Comparison of ENCODE assay signal across 17 cellular contexts in the genomic region with DNA sequence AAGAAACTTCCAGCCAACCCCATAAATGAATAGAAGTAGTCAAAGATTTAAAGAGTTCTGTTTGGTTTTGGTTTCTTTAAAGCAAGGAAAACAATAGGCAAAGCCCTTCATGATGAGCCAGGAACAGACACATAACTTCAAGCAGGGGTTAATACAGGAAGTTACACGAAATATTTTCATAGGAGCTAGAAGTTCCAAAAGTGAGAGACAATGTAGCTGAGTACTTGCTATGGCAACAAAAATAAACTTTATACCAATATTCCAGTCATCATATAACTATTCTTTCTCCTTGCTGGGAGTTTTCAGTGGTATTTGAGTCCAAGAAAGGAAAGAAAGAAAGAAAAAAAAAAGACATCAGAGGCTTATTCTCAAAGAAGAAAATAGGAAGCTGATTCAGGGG. TPM values are rescaled to one million over a fixed set of nuclear protein-coding genes. Genes with fewer than 3 reads are reported as not detected.
A peak's percentile ranks its signal among the peaks of the same experiment; 100 is the strongest.
DNase-seq lines count a peak whose midpoint lies in the region; ATAC-seq, FAIRE-seq and TF ChIP-seq lines count a peak whose summit lies in the region.
"Had no signal": no experiment of that assay in that cellular context is flagged by ENCODE, and none has a peak within 500 bp of the region (broad histone marks: within the 10 kb centered on the region; RNA-seq: fewer than 3 reads in every experiment).

No MANE protein-coding gene starts in this region.

- H2AFZ ChIP-seq in HepG2 (ENCODE audit: low read length) (no peak overlapping the region), fibroblast of lung (ENCODE audit: low read length) (peak overlapping the region; percentile 25)
- H2AFZ ChIP-seq: PC-9 had no signal

- TF ChIP-seq EP300 in HepG2 (IDR thresholded peaks at IDR 0.05; ENCODE audit: low read depth in 2 of 2, low read length in 2 of 2) (no peak), HepG2 (CRISPR knock-in tag; IDR thresholded peaks at IDR 0.05; ENCODE audit: borderline replicate concordance) (no peak)

- H3K9me3 Mint-ChIP-seq in activated naive CD8-positive, alpha-beta T cell treated with anti-CD3 and anti-CD28 coated beads, Interleukin-2, amount 50 U/mL, for 24 hours = no peaks in the 10 kb centered on the region
- H3K9me3 Mint-ChIP-seq: natural killer cell had no signal

- H3K36me3 ChIP-seq in HepG2 (replicated peaks in 1 of 2; ENCODE audit: control insufficient read depth in 1 of 2, insufficient read depth in 2 of 2, low read length in 2 of 2) (peaks cover 2 to 6% of the 10 kb centered on the region in 2 experiments; a peak in 3 of 5 replicates), right lobe of liver (no peaks in the 10 kb centered on the region), fibroblast of lung (ENCODE audit: control insufficient read depth, insufficient read depth, low read length) (no peaks in the 10 kb centered on the region)

- DNase-seq in HepG2 (ENCODE audit: low spot score) (no peak), right lobe of liver (no peak), fibroblast of lung (ENCODE audit: low read depth in 2 of 2) (peak in 1 of 2 donors; percentile 61), omental fat pad (ENCODE audit: low spot score) (no peak), iPS-NIHi11 (ENCODE audit: low spot score) (no peak), mesenteric fat pad (ENCODE audit: low spot score) (no peak), GDM1 (lab: John Stamatoyannopoulos, UW) (no peak)
- no peak for DNase-seq in activated naive CD8-positive, alpha-beta T cell treated with anti-CD3 and anti-CD28 coated beads, Interleukin-2, amount 50 U/mL, for 24 hours
- DNase-seq: activated T-cell treated with anti-CD3 and anti-CD28 coated beads for 4 hours; cerebellar nuclear complex; DMS79; hippocampal formation; natural killer cell; PC-9; stimulated activated CD4-positive, alpha-beta T cell treated with anti-CD3 and anti-CD28 coated beads, Interleukin-4, amount 100 ng/mL, for 1 hour; testis had no signal

- peaks cover 87% of the 10 kb centered on the region for H3K79me2 ChIP-seq in HepG2 (ENCODE audit: insufficient read depth, low read length)
- no peaks in the 10 kb centered on the region for H3K79me2 ChIP-seq in fibroblast of lung (ENCODE audit: control insufficient read depth, insufficient read depth, low read length)

- POLR2A ChIA-PET in HepG2 (lab: Yijun Ruan, JAX) = no interaction called here

- no peak overlapping the region for H3K27ac ChIP-seq in HepG2 (ENCODE audit: extremely low read length, insufficient read depth, low read length)
- no peak overlapping the region for H3K27ac ChIP-seq in right lobe of liver
- no peak overlapping the region for H3K27ac ChIP-seq in fibroblast of lung (ENCODE audit: insufficient read depth, low read length)
- H3K27ac ChIP-seq: PC-9 had no signal

- H3K9ac ChIP-seq in HepG2 (ENCODE audit: insufficient read depth, low read depth, low read length) = no peak overlapping the region
- no peak overlapping the region for H3K9ac ChIP-seq in fibroblast of lung (ENCODE audit: insufficient read depth, low read length)

- H3K4me1 ChIP-seq in HepG2 (ENCODE audit: insufficient read depth, low read length) (peaks cover 14% of the 10 kb centered on the region), right lobe of liver (peaks cover 0 to 18% (median 0%) of the 10 kb centered on the region in 4 donors), fibroblast of lung (ENCODE audit: control insufficient read depth, extremely low read depth, insufficient read depth, low read length) (no peaks in the 10 kb centered on the region)

- peaks cover 2% of the 10 kb centered on the region for H3K4me1 Mint-ChIP-seq in activated naive CD8-positive, alpha-beta T cell treated with anti-CD3 and anti-CD28 coated beads, Interleukin-2, amount 50 U/mL, for 24 hours
- H3K4me1 Mint-ChIP-seq: natural killer cell had no signal

- no peak for FAIRE-seq in HepG2 (lab: Jason Lieb, UNC)
- FAIRE-seq: A204.1 had no signal

- TF ChIP-seq CTCF in HepG2 (CRISPR knock-in tag; IDR thresholded peaks at IDR 0.05) (no peak), right lobe of liver (IDR thresholded peaks at IDR 0.05) (no peak), fibroblast of lung (conservative IDR thresholded peaks at IDR 0.05 in 1 of 2, IDR thresholded peaks at IDR 0.05 in 1 of 2; ENCODE audit: low read depth in 1 of 2, low read length in 2 of 2) (no peak), omental fat pad (IDR thresholded peaks at IDR 0.05) (no peak)

- no peak for ATAC-seq in HepG2
- ATAC-seq in right lobe of liver = no peak
- ATAC-seq in omental fat pad (ENCODE audit: low FRiP score) = peak; percentile 45
- no peak for ATAC-seq in activated naive CD8-positive, alpha-beta T cell treated with anti-CD3 and anti-CD28 coated beads, Interleukin-2, amount 50 U/mL, for 24 hours
- ATAC-seq: natural killer cell had no signal

- no peaks in the 10 kb centered on the region for H3K27me3 Mint-ChIP-seq in activated naive CD8-positive, alpha-beta T cell treated with anti-CD3 and anti-CD28 coated beads, Interleukin-2, amount 50 U/mL, for 24 hours

- no peak for TF ChIP-seq POLR2A in HepG2 (IDR thresholded peaks at IDR 0.05; ENCODE audit: insufficient read depth in 1 of 2, low read depth in 2 of 2, low read length in 2 of 2)
- no peak for TF ChIP-seq POLR2A in right lobe of liver (IDR thresholded peaks at IDR 0.05)

- intact Hi-C loops in HepG2 (cut with micrococcal nuclease; ENCODE audit: unreplicated experiment) (no loop called here), right lobe of liver (cut with DNase I) (no loop called here)

- H3K36me3 Mint-ChIP-seq in activated naive CD8-positive, alpha-beta T cell treated with anti-CD3 and anti-CD28 coated beads, Interleukin-2, amount 50 U/mL, for 24 hours (ENCODE audit: low read depth) = no peaks in the 10 kb centered on the region
- H3K36me3 Mint-ChIP-seq: natural killer cell had no signal

- no peak for TF ChIP-seq RAD21 in HepG2 (CRISPR knock-in tag; IDR thresholded peaks at IDR 0.05)

- no peak overlapping the region for H3K27ac Mint-ChIP-seq in activated naive CD8-positive, alpha-beta T cell treated with anti-CD3 and anti-CD28 coated beads, Interleukin-2, amount 50 U/mL, for 24 hours
- H3K27ac Mint-ChIP-seq: natural killer cell had no signal

- BruUV-seq in HepG2 (replicated peaks; lab: Mats Ljungman, UMichigan) = no TSS peak

- no peak overlapping the region for H3K4me3 Mint-ChIP-seq in activated naive CD8-positive, alpha-beta T cell treated with anti-CD3 and anti-CD28 coated beads, Interleukin-2, amount 50 U/mL, for 24 hours
- H3K4me3 Mint-ChIP-seq: natural killer cell had no signal

- H3K27me3 ChIP-seq in HepG2 (ENCODE audit: control insufficient read depth in 1 of 2, insufficient read depth in 2 of 2, low read length in 2 of 2) (no peaks in the 10 kb centered on the region), right lobe of liver (no peaks in the 10 kb centered on the region), fibroblast of lung (ENCODE audit: control insufficient read depth, insufficient read depth, low read length) (no peaks in the 10 kb centered on the region)
- H3K27me3 ChIP-seq: testis had no signal

- H3K4me2 ChIP-seq in HepG2 (ENCODE audit: low read depth, low read length) (no peak overlapping the region), fibroblast of lung (ENCODE audit: extremely low read depth, insufficient read depth, low read length) (no peak overlapping the region)
- H3K4me2 ChIP-seq: PC-9 had no signal

- in situ Hi-C loops in HepG2 (cut with HindIII; ENCODE audit: extremely low pct_ligation_motif_present, low pct_unique_long_range_greater_than_20kb) = no loop called here

- CTCF ChIA-PET in HepG2 (lab: Yijun Ruan, JAX; ENCODE audit: low intra/inter-chr PET ratio, low total read pairs) = no interaction called here

- H3K4me3 ChIP-seq in HepG2 (replicated peaks in 1 of 3; ENCODE audit: insufficient read depth in 1 of 3, low read depth in 2 of 3, low read length in 3 of 3) = no peak overlapping the region
- H3K4me3 ChIP-seq in right lobe of liver = no peak overlapping the region
- H3K4me3 ChIP-seq in fibroblast of lung (replicated peaks in 1 of 4; ENCODE audit: control extremely low read depth in 1 of 4, insufficient read depth in 1 of 4, low read depth in 3 of 4, low read length in 4 of 4) = no peak overlapping the region
- H3K4me3 ChIP-seq: PC-9, testis had no signal

- H3K9me3 ChIP-seq in HepG2 (ENCODE audit: low read length) = no peaks in the 10 kb centered on the region
- H3K9me3 ChIP-seq in right lobe of liver = no peaks in the 10 kb centered on the region
- H3K9me3 ChIP-seq in fibroblast of lung (ENCODE audit: control insufficient read depth, insufficient read depth, low read depth, low read length) = no peaks in the 10 kb centered on the region
- H3K9me3 ChIP-seq: testis had no signal

- WGBS in HepG2 (ENCODE audit: low lambda C conversion rate) = 93% methylated on average over 1 of the region's 1 CpG
- 24% methylated on average over 1 of the region's 1 CpG for WGBS in right lobe of liver (ENCODE audit: insufficient coverage, low coverage, low lambda C conversion rate, missing lambda C conversion rate)

- H4K20me1 ChIP-seq in HepG2 (ENCODE audit: insufficient read depth, low read length) (no peaks in the 10 kb centered on the region), fibroblast of lung (ENCODE audit: control insufficient read depth, extremely low read depth, insufficient read depth, low read length) (no peaks in the 10 kb centered on the region)

RNA-seq across cellular contexts. Expression of a gene that starts 56.2 kb away (rescaled TPM):
- total RNA-seq in HepG2 (2016; rRNA removed; fragmentation: Illumina TruSeq; extraction: Trizol) (85.4 and 86.8 TPM in 2 replicates), right lobe of liver (100 to 1,000 TPM in 1 of 6 experiments, 10 to 100 TPM in 5; 38.1 to 133 (median 67.6) TPM), fibroblast of lung (5.1 and 10.1 TPM in 2 replicates), omental fat pad (100 to 1,000 TPM in 1 of 4 donors, 10 to 100 TPM in 3; 38.1 to 114 (median 68.5) TPM), mesenteric fat pad (85.9 TPM)
- 35.1 and 42.3 TPM in 2 replicates for total RNA-seq in HepG2 (2016; cell fraction: cytosol; rRNA removed; fragmentation: Illumina TruSeq; extraction: Trizol; ENCODE audit: low read depth)
- total RNA-seq in HepG2 (2016; cell fraction: insoluble cytoplasmic fraction; rRNA removed; fragmentation: Illumina TruSeq; extraction: Trizol) = 73.7 and 77.7 TPM in 2 replicates
- total RNA-seq in HepG2 (2016; cell fraction: membrane; rRNA removed; fragmentation: Illumina TruSeq; extraction: Trizol) = 71.4 and 76.7 TPM in 2 replicates
- 248 and 259 TPM in 2 replicates for total RNA-seq in HepG2 (2016; cell fraction: nucleus; rRNA removed; fragmentation: Illumina TruSeq; extraction: Trizol)
- polyA plus RNA-seq in HepG2 (2011; rRNA removed) (24.8 and 32.6 TPM in 2 replicates), fibroblast of lung (3.7 and 11.9 TPM in 2 replicates)
- polyA plus RNA-seq in HepG2 (2011; cell fraction: cytosol; rRNA removed) = 19.5 and 26.5 TPM in 2 replicates
- polyA plus RNA-seq in HepG2 (2011; cell fraction: nucleus; rRNA removed) = 33.4 and 41.2 TPM in 2 replicates
- polyA plus RNA-seq in HepG2 (2012) = 31.4 and 38.1 TPM in 2 replicates
- polyA plus RNA-seq in HepG2 (2016; cell fraction: cytosol; fragmentation: Illumina TruSeq; extraction: Trizol; ENCODE audit: low read depth) = 6.4 and 6.8 TPM in 2 replicates
- 88.1 and 93.4 TPM in 2 replicates for polyA plus RNA-seq in HepG2 (2016; cell fraction: insoluble cytoplasmic fraction; fragmentation: Illumina TruSeq; extraction: Trizol; ENCODE audit: low read depth)
- polyA plus RNA-seq in HepG2 (2016; cell fraction: membrane; fragmentation: Illumina TruSeq; extraction: Trizol; ENCODE audit: low read depth) = 23.7 and 27.6 TPM in 2 replicates
- polyA plus RNA-seq in HepG2 (2016; cell fraction: nucleus; fragmentation: Illumina TruSeq; extraction: Trizol; ENCODE audit: insufficient read depth, low read depth) = 92.3 and 103 TPM in 2 replicates
- 16.0 and 59.5 TPM in 2 replicates for polyA minus RNA-seq in HepG2 (2011; rRNA and poly(A)+ RNA removed; ENCODE audit: low replicate concordance)
- 45.9 and 59.2 TPM in 2 replicates for polyA minus RNA-seq in HepG2 (2011; cell fraction: cytosol; rRNA and poly(A)+ RNA removed)
- 337 and 403 TPM in 2 replicates for polyA minus RNA-seq in HepG2 (2011; cell fraction: nucleus; rRNA and poly(A)+ RNA removed)
- 3.3 and 12.6 TPM in 2 replicates for polyA plus RNA-seq in fibroblast of lung (2012)
- 0.93 and 10.9 TPM in 2 replicates for polyA minus RNA-seq in fibroblast of lung (ENCODE audit: low replicate concordance)
